ENCODE assay signal across 18 cellular contexts in genomic region chr18:28095631-28096030, GRCh38.
A peak's percentile ranks its signal among the peaks of the same experiment; 100 is the strongest.
DNase-seq lines count a peak whose midpoint lies in the region; ATAC-seq, FAIRE-seq and TF ChIP-seq lines count a peak whose summit lies in the region.
"Had no signal": no experiment of that assay in that cellular context is flagged by ENCODE, and none has a peak within 500 bp of the region (broad histone marks: within the 10 kb centered on the region; RNA-seq: fewer than 3 reads in every experiment).

No MANE protein-coding gene starts in this region.

- WGBS in smooth muscle cell (ENCODE audit: low lambda C conversion rate): 98% methylated on average over 4 of the region's 4 CpGs

- H2AFZ ChIP-seq in astrocyte (ENCODE audit: low read depth, low read length) (no peak overlapping the region), smooth muscle cell (ENCODE audit: low read depth) (no peak overlapping the region)
- H2AFZ ChIP-seq: GM23338 had no signal

- H3K36me3 Mint-ChIP-seq in HFFc6 (ENCODE audit: low read depth) (peaks cover 42% of the 10 kb centered on the region), astrocyte (ENCODE audit: low read depth, unreplicated experiment) (peaks cover 28% of the 10 kb centered on the region)

- 0 out of 2 replicates have a peak overlapping the region, but pooled peaks have one; percentile 71 for H3K27ac Mint-ChIP-seq in HFFc6
- H3K27ac Mint-ChIP-seq in astrocyte (ENCODE audit: unreplicated experiment): no peak overlapping the region
- H3K27ac Mint-ChIP-seq: CD4-positive, alpha-beta T cell; GM23338 had no signal

- H3K4me1 ChIP-seq in astrocyte (ENCODE audit: insufficient read depth, low read length): peaks cover 4% of the 10 kb centered on the region
- H3K4me1 ChIP-seq in smooth muscle cell (ENCODE audit: low read depth): peaks cover 10% of the 10 kb centered on the region

- H3K79me2 ChIP-seq in astrocyte (ENCODE audit: insufficient read depth, low read length) (peaks cover 97% of the 10 kb centered on the region), smooth muscle cell (ENCODE audit: low read depth) (peaks cover 70% of the 10 kb centered on the region)

- H3K9me3 ChIP-seq in astrocyte (ENCODE audit: insufficient read depth, low read depth, low read length): no peaks in the 10 kb centered on the region
- no peaks in the 10 kb centered on the region for H3K9me3 ChIP-seq in smooth muscle cell (replicated peaks; ENCODE audit: low read depth)

- H4K20me1 ChIP-seq in astrocyte (ENCODE audit: insufficient read depth, low read length): peaks cover 13% of the 10 kb centered on the region
- H4K20me1 ChIP-seq in smooth muscle cell (ENCODE audit: low read depth): no peaks in the 10 kb centered on the region

- peaks cover 66% of the 10 kb centered on the region for H3K4me1 Mint-ChIP-seq in HFFc6 (ENCODE audit: low read depth)
- H3K4me1 Mint-ChIP-seq in astrocyte (ENCODE audit: low read depth, unreplicated experiment): peaks cover 18% of the 10 kb centered on the region

- H3K4me3 ChIP-seq in astrocyte (ENCODE audit: insufficient read depth, low read depth, low read length) (no peak overlapping the region), smooth muscle cell (no peak overlapping the region)
- H3K4me3 ChIP-seq: GM23338 had no signal

- H3K27ac ChIP-seq in astrocyte (ENCODE audit: low read depth, low read length) (peak overlapping the region; percentile 47), smooth muscle cell (ENCODE audit: low read depth) (peak overlapping the region; percentile 57)
- H3K27ac ChIP-seq: KMS-11 had no signal

- H3K27me3 ChIP-seq in astrocyte (ENCODE audit: insufficient read depth, low read length) (no peaks in the 10 kb centered on the region), smooth muscle cell (ENCODE audit: low read depth) (no peaks in the 10 kb centered on the region)

- H3K36me3 ChIP-seq in astrocyte (ENCODE audit: insufficient read depth, low read length) (peaks cover 14% of the 10 kb centered on the region), smooth muscle cell (ENCODE audit: low read depth) (peaks cover 3% of the 10 kb centered on the region)

- FAIRE-seq in astrocyte (lab: Jason Lieb, UNC): no peak
- FAIRE-seq: G401.6, GM12891 had no signal

- H3K9me3 Mint-ChIP-seq in HFFc6 (no peaks in the 10 kb centered on the region), astrocyte (ENCODE audit: unreplicated experiment) (no peaks in the 10 kb centered on the region)
- H3K9me3 Mint-ChIP-seq: GM23338 had no signal

- H3K27me3 Mint-ChIP-seq in HFFc6 (ENCODE audit: insufficient read depth) (no peaks in the 10 kb centered on the region), astrocyte (ENCODE audit: low read depth, unreplicated experiment) (no peaks in the 10 kb centered on the region)
- H3K27me3 Mint-ChIP-seq: CD4-positive, alpha-beta T cell had no signal

- peaks cover 3% of the 10 kb centered on the region for H3F3A ChIP-seq in smooth muscle cell (ENCODE audit: low read depth)

- H3K4me2 ChIP-seq in astrocyte (ENCODE audit: low read length) (no peak overlapping the region), smooth muscle cell (no peak overlapping the region)
- H3K4me2 ChIP-seq: GM23338, KMS-11 had no signal

- TF ChIP-seq CTCF in HFFc6 (IDR thresholded peaks at IDR 0.05): no peak
- no peak for TF ChIP-seq CTCF in astrocyte (IDR thresholded peaks at IDR 0.05; ENCODE audit: insufficient read depth, low read depth, low read length)
- no peak for TF ChIP-seq CTCF in smooth muscle cell (IDR thresholded peaks at IDR 0.05; ENCODE audit: borderline replicate concordance, insufficient read depth, poor library complexity, severe bottlenecking)

- no peak for ATAC-seq in GM21619 (IDR thresholded peaks at IDR 0.05; ENCODE audit: unreplicated experiment)
- ATAC-seq: GM23338 had no signal

- no peak for DNase-seq in HFFc6
- DNase-seq in astrocyte (ENCODE audit: low read depth): no peak
- DNase-seq in fibroblast of gingiva (ENCODE audit: low read depth): peak; percentile 9
- no peak for DNase-seq in smooth muscle cell (lab: John Stamatoyannopoulos, UW; ENCODE audit: unreplicated experiment)
- DNase-seq in stimulated activated CD4-positive, alpha-beta T cell treated with anti-CD3 and anti-CD28 coated beads, Interleukin-1b, Interleukin-23, amount 100 ng/mL, for 48 hours: no peak
- DNase-seq in stimulated activated naive CD4-positive, alpha-beta T cell treated with Interleukin-2 at 50 U/mL for 16 hours (lab: John Stamatoyannopoulos, UW): no peak
- DNase-seq: 8988T; C1 segment of cervical spinal cord; Calu3; CD4-positive, alpha-beta T cell; DMS 273 treated with DMSO at 0.1 percent for 48 hours; DMS79 treated with DMSO at 0.1 percent for 48 hours; H7 had no signal

- no peak overlapping the region for H3K4me3 Mint-ChIP-seq in HFFc6
- no peak overlapping the region for H3K4me3 Mint-ChIP-seq in astrocyte (ENCODE audit: unreplicated experiment)
- H3K4me3 Mint-ChIP-seq: CD4-positive, alpha-beta T cell; GM23338 had no signal

- no peak overlapping the region for H3K9ac ChIP-seq in astrocyte (ENCODE audit: low read length)
- no peak overlapping the region for H3K9ac ChIP-seq in smooth muscle cell (ENCODE audit: low read depth)
- H3K9ac ChIP-seq: KMS-11 had no signal
